Comparison of ENCODE assay signal across 10 cellular contexts in genomic region chr18:35998967-35999366, GRCh38.
A peak's percentile ranks its signal among the peaks of the same experiment; 100 is the strongest.
DNase-seq lines count a peak whose midpoint lies in the region; ATAC-seq and TF ChIP-seq lines count a peak whose summit lies in the region.
"Had no signal": no experiment of that assay in that cellular context is flagged by ENCODE, and none has a peak within 500 bp of the region (broad histone marks: within the 10 kb centered on the region; RNA-seq: fewer than 3 reads in every experiment).

No MANE protein-coding gene starts in this region.

- no peak overlapping the region for H3K4me3 Mint-ChIP-seq in memory B cell

- H3K36me3 Mint-ChIP-seq in memory B cell: no peaks in the 10 kb centered on the region

- no peak overlapping the region for H3K4me3 ChIP-seq in HL-60 (replicated peaks; ENCODE audit: insufficient read depth, low read length)
- H3K4me3 ChIP-seq in adipocyte (ENCODE audit: low read length): no peak overlapping the region
- no peak overlapping the region for H3K4me3 ChIP-seq in upper lobe of left lung
- H3K4me3 ChIP-seq: colonic mucosa had no signal

- no peak for TF ChIP-seq POLR2A in upper lobe of left lung (IDR thresholded peaks at IDR 0.05)

- H3K4me1 ChIP-seq in adipocyte (ENCODE audit: control insufficient read depth, insufficient read depth, low read length) (peaks cover 8% of the 10 kb centered on the region), upper lobe of left lung (no peaks in the 10 kb centered on the region)
- H3K4me1 ChIP-seq: colonic mucosa had no signal

- WGBS in upper lobe of left lung, 2 donors: 67 to 78% methylated on average over 1 of the region's 1 CpG

- H3K9me3 ChIP-seq in adipocyte (ENCODE audit: control insufficient read depth, low read length) (no peaks in the 10 kb centered on the region), upper lobe of left lung (no peaks in the 10 kb centered on the region)
- H3K9me3 ChIP-seq: colonic mucosa had no signal

- no peaks in the 10 kb centered on the region for H3K27me3 Mint-ChIP-seq in memory B cell

- H3K27ac Mint-ChIP-seq in memory B cell: no peak overlapping the region

- peak; percentile 6 for TF ChIP-seq CTCF in HL-60 (IDR thresholded peaks at IDR 0.05; ENCODE audit: insufficient read depth, low read length)
- TF ChIP-seq CTCF in upper lobe of left lung (IDR thresholded peaks at IDR 0.05): peak in 1 of 6 experiments; percentile 35

- ATAC-seq in memory B cell (ENCODE audit: low read depth) (peak; percentile 49), upper lobe of left lung (ENCODE audit: low FRiP score in 2 of 2) (no peak), GM18498 (IDR thresholded peaks at IDR 0.05; ENCODE audit: unreplicated experiment) (no peak)

- H3K27me3 ChIP-seq in HL-60 (ENCODE audit: insufficient read depth, poor library complexity, severe bottlenecking) (no peaks in the 10 kb centered on the region), adipocyte (replicated peaks; ENCODE audit: control insufficient read depth, insufficient read depth, low read length) (no peaks in the 10 kb centered on the region), upper lobe of left lung (no peaks in the 10 kb centered on the region)
- H3K27me3 ChIP-seq: colonic mucosa had no signal

- TF ChIP-seq EP300 in upper lobe of left lung (IDR thresholded peaks at IDR 0.05): no peak

- H3K36me3 ChIP-seq in adipocyte (ENCODE audit: control insufficient read depth, insufficient read depth, low read length, severe bottlenecking): no peaks in the 10 kb centered on the region
- no peaks in the 10 kb centered on the region for H3K36me3 ChIP-seq in upper lobe of left lung
- H3K36me3 ChIP-seq: colonic mucosa had no signal

- DNase-seq in D341Med (ENCODE audit: low spot score) (peak; percentile 44), HL-60 (ENCODE audit: low read depth in 1 of 2, low spot score in 1 of 2) (no peak), adipocyte (ENCODE audit: low read depth) (peak; percentile 8), memory B cell (ENCODE audit: low spot score in 2 of 2) (no peak), upper lobe of left lung (no peak), NCI-H2196 (lab: John Stamatoyannopoulos, UW; ENCODE audit: unreplicated experiment) (no peak)
- DNase-seq: activated CD8-positive, alpha-beta memory T cell treated with anti-CD3 and anti-CD28 coated beads, Interleukin-2, amount 50 U/mL, for 4 hours; colonic mucosa; stimulated activated naive CD4-positive, alpha-beta T cell had no signal

- no peaks in the 10 kb centered on the region for H3K9me3 Mint-ChIP-seq in memory B cell

- no peak overlapping the region for H3K9ac ChIP-seq in adipocyte (ENCODE audit: low read length)

- H3K27ac ChIP-seq in HL-60 (replicated peaks): no peak overlapping the region
- H3K27ac ChIP-seq in upper lobe of left lung: no peak overlapping the region
- H3K27ac ChIP-seq: colonic mucosa had no signal

- peaks cover 25% of the 10 kb centered on the region for H3K4me1 Mint-ChIP-seq in memory B cell

Comparison
In these comparisons a context has a peak if more than half of its experiments do, and no peak if none do; other contexts are left out.
1. DNase-seq: peak in D341Med (single experiment) and adipocyte (single experiment); none in HL-60 (0 of 2), memory B cell (0 of 2), upper lobe of left lung (0 of 2) and NCI-H2196 (single experiment).